ENCODE assay signal across 20 cellular contexts in the genomic region with DNA sequence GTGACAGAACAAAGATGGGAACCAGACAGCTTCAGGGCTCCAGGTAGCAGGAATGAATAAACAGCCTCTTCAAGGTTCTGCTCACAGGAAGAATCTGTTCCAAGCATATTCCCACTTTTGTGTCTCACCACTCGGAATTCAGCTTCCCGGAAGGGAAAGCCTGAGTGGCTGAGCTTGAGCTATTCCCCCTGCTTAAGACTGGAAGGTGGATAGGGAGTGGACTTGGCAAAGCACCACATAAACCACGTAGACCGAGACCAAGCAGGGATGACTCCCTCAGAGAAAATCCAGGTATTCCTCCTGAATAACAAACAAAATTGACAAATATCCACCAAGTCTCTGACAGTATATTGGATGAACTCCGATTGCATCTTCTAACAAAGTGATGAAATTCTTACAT.
"Had no signal": no experiment of that assay in that cellular context is flagged by ENCODE, and none has a peak within 500 bp of the region (broad histone marks: within the 10 kb centered on the region; RNA-seq: fewer than 3 reads in every experiment).

No MANE protein-coding gene starts in this region.

- DNase-seq: effector memory CD4-positive, alpha-beta T cell; gastrocnemius medialis; immature natural killer cell; kidney; midbrain; naive B cell; psoas muscle; spleen; stimulated activated CD4-positive, alpha-beta T cell treated with anti-CD3 and anti-CD28 coated beads, Interleukin-15, amount 100 ng/mL, for 24 hours; stimulated activated CD4-positive, alpha-beta T cell treated with anti-CD3 and anti-CD28 coated beads, Interleukin-1b, Interleukin-23, amount 100 ng/mL, for 48 hours; stimulated activated CD4-positive, alpha-beta T cell treated with anti-CD3 and anti-CD28 coated beads, Interleukin-4, amount 100 ng/mL, for 24 hours; stimulated activated naive B cell treated with anti-CD40 and anti-IgM and Interleukin-4, amounts not matched to agents 10 μg/mL and 1 μg/mL and 100 μg/mL, for 72 hours; stomach; thyroid gland; upper lobe of left lung; uterus had no signal

- H3K9me3 Mint-ChIP-seq: immature natural killer cell had no signal

- H3K36me3 Mint-ChIP-seq: immature natural killer cell; naive B cell; stimulated activated naive B cell treated with anti-CD40 and anti-IgM and Interleukin-4, amounts not matched to agents 10 μg/mL and 1 μg/mL and 100 μg/mL, for 72 hours had no signal

- H3K27ac ChIP-seq: epithelial cell of prostate, esophagus muscularis mucosa, gastrocnemius medialis, psoas muscle, spleen, stomach, suprapubic skin, thyroid gland, upper lobe of left lung, uterus had no signal

- FAIRE-seq: kidney had no signal

- H3K4me1 ChIP-seq: esophagus muscularis mucosa, gastrocnemius medialis, psoas muscle, spleen, stomach, suprapubic skin, thyroid gland, upper lobe of left lung, uterus had no signal

- H3K27ac Mint-ChIP-seq: immature natural killer cell; stimulated activated naive B cell treated with anti-CD40 and anti-IgM and Interleukin-4, amounts not matched to agents 10 μg/mL and 1 μg/mL and 100 μg/mL, for 72 hours had no signal

- H3K4me3 ChIP-seq: esophagus muscularis mucosa, gastrocnemius medialis, psoas muscle, spleen, stomach, suprapubic skin, thyroid gland, upper lobe of left lung, uterus had no signal

- H3K4me1 Mint-ChIP-seq: immature natural killer cell; naive B cell; stimulated activated naive B cell treated with anti-CD40 and anti-IgM and Interleukin-4, amounts not matched to agents 10 μg/mL and 1 μg/mL and 100 μg/mL, for 72 hours had no signal

- H3K27me3 Mint-ChIP-seq: naive B cell; stimulated activated naive B cell treated with anti-CD40 and anti-IgM and Interleukin-4, amounts not matched to agents 10 μg/mL and 1 μg/mL and 100 μg/mL, for 72 hours had no signal

- H3K36me3 ChIP-seq: esophagus muscularis mucosa, gastrocnemius medialis, spleen, stomach, suprapubic skin, thyroid gland, upper lobe of left lung, uterus had no signal

- H3K4me3 Mint-ChIP-seq: immature natural killer cell; naive B cell; nephron; stimulated activated naive B cell treated with anti-CD40 and anti-IgM and Interleukin-4, amounts not matched to agents 10 μg/mL and 1 μg/mL and 100 μg/mL, for 72 hours had no signal

- H3K27me3 ChIP-seq: esophagus muscularis mucosa, gastrocnemius medialis, spleen, stomach, thyroid gland, upper lobe of left lung, uterus had no signal

- H3K9me3 ChIP-seq: esophagus muscularis mucosa, gastrocnemius medialis, psoas muscle, spleen, stomach, suprapubic skin, thyroid gland, upper lobe of left lung, uterus had no signal
